1 cellular context compared by ENCODE assay signal in the genomic region with DNA sequence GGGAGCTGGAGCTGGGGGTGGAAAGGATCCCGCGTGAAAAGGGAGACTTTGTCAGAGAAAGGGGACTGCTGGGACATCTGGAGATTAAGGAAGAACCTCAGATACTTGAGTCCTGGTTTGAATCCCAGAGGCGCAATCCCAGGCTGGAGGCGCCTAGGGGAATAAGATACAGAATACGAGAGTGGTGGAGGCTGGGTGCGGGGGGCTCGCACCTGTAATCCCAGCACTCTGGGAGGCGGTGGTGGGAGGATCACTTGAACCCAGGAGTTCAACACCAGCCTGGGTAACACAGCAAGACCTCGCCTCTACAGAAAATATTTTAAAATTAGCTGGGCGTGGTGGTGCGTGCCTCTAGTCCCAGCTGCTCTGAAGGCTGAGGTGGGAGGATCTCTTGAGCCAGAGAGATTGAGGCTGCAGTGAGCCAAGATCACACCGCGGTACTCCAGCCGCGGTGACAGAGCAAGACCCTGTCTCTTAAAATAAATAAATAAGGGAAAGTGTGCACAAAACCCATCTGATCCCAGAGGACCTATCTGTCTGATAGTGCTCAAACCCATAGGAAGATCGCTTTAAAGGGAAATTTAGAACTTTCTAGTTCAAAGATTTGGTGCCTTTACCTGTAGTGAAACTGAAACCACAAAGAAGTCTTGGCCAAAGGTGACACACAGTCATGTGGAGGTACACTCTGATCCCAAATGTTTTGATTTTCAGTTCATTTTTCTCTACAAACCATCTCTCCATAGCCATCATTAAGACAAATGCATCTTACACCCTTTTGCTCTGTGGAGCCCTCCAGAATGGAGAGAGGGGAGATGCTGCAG.
TF ChIP-seq lines count a peak whose summit lies in the region.

No MANE protein-coding gene starts in this region.

TF ChIP-seq in HepG2, 621 proteins besides CTCF, POLR2A, EP300 and RAD21 (continued from another document and continues in another):
- TF ChIP-seq, protein P1, sequence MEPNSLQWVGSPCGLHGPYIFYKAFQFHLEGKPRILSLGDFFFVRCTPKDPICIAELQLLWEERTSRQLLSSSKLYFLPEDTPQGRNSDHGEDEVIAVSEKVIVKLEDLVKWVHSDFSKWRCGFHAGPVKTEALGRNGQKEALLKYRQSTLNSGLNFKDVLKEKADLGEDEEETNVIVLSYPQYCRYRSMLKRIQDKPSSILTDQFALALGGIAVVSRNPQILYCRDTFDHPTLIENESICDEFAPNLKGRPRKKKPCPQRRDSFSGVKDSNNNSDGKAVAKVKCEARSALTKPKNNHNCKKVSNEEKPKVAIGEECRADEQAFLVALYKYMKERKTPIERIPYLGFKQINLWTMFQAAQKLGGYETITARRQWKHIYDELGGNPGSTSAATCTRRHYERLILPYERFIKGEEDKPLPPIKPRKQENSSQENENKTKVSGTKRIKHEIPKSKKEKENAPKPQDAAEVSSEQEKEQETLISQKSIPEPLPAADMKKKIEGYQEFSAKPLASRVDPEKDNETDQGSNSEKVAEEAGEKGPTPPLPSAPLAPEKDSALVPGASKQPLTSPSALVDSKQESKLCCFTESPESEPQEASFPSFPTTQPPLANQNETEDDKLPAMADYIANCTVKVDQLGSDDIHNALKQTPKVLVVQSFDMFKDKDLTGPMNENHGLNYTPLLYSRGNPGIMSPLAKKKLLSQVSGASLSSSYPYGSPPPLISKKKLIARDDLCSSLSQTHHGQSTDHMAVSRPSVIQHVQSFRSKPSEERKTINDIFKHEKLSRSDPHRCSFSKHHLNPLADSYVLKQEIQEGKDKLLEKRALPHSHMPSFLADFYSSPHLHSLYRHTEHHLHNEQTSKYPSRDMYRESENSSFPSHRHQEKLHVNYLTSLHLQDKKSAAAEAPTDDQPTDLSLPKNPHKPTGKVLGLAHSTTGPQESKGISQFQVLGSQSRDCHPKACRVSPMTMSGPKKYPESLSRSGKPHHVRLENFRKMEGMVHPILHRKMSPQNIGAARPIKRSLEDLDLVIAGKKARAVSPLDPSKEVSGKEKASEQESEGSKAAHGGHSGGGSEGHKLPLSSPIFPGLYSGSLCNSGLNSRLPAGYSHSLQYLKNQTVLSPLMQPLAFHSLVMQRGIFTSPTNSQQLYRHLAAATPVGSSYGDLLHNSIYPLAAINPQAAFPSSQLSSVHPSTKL (CRISPR knock-in tag; IDR thresholded peaks at IDR 0.05), result no peak
- TF ChIP-seq ARNT2 (CRISPR knock-in tag; IDR thresholded peaks at IDR 0.05; ENCODE audit: low read depth) (no peak), ZNF30 (CRISPR knock-in tag; IDR thresholded peaks at IDR 0.05) (no peak), ZNF562 (CRISPR knock-in tag; IDR thresholded peaks at IDR 0.05; ENCODE audit: borderline replicate concordance) (no peak), IKZF1 (IDR thresholded peaks at IDR 0.05) (no peak), KLF16 (CRISPR knock-in tag; IDR thresholded peaks at IDR 0.05) (no peak), ZKSCAN8 (CRISPR knock-in tag; IDR thresholded peaks at IDR 0.05; ENCODE audit: borderline replicate concordance) (no peak; the same call in 1 of the 2 replicates), PITX1 (CRISPR knock-in tag; IDR thresholded peaks at IDR 0.05) (peak; percentile 51; the same call in 1 of the 2 replicates), FOSL1 (CRISPR knock-in tag; IDR thresholded peaks at IDR 0.05; ENCODE audit: borderline replicate concordance) (no peak), KAT2B (IDR thresholded peaks at IDR 0.05; ENCODE audit: borderline replicate concordance, low read depth, low read length) (no peak), ZNF572 (CRISPR knock-in tag; IDR thresholded peaks at IDR 0.05) (no peak), RFX5 (IDR thresholded peaks at IDR 0.05; ENCODE audit: low read depth, low read length) (no peak), TOPORS (CRISPR knock-in tag; IDR thresholded peaks at IDR 0.05) (0 out of 2 replicates have a peak, but pooled peaks have one; percentile 10), ZNF253 (CRISPR knock-in tag; IDR thresholded peaks at IDR 0.05; ENCODE audit: borderline replicate concordance) (peak; percentile 44; the same call in 1 of the 2 replicates), ZNF124 (CRISPR knock-in tag; IDR thresholded peaks at IDR 0.05) (no peak), ZNF451 (CRISPR knock-in tag; IDR thresholded peaks at IDR 0.05) (no peak), FLYWCH1 (CRISPR knock-in tag; IDR thresholded peaks at IDR 0.05) (no peak), HOXD1 (CRISPR knock-in tag; IDR thresholded peaks at IDR 0.05) (no peak), ZNF556 (CRISPR knock-in tag; IDR thresholded peaks at IDR 0.05; ENCODE audit: borderline replicate concordance) (no peak), ZFP36 (IDR thresholded peaks at IDR 0.05; ENCODE audit: borderline replicate concordance, low read depth, low read length, partially characterized antibody) (no peak), ZNF616 (CRISPR knock-in tag; IDR thresholded peaks at IDR 0.05; ENCODE audit: low read depth) (no peak), ZNF547 (CRISPR knock-in tag; IDR thresholded peaks at IDR 0.05) (no peak), MTA1 (CRISPR knock-in tag; IDR thresholded peaks at IDR 0.05; ENCODE audit: borderline replicate concordance) (no peak), CENPX (CRISPR knock-in tag; IDR thresholded peaks at IDR 0.05) (no peak), MEIS2 (CRISPR knock-in tag; IDR thresholded peaks at IDR 0.05) (no peak), ZNF264 (CRISPR knock-in tag; IDR thresholded peaks at IDR 0.05) (0 out of 2 replicates have a peak, but pooled peaks have one; percentile 2), ASH2L (IDR thresholded peaks at IDR 0.05; ENCODE audit: insufficient read length, low read depth, low read length) (peak; percentile 27), EHMT2 (IDR thresholded peaks at IDR 0.05; ENCODE audit: borderline replicate concordance, low read depth, low read length) (no peak), XRCC5 (optimal IDR thresholded peaks at IDR 0.05; ENCODE audit: low read length) (no peak), PHF20 (CRISPR knock-in tag; IDR thresholded peaks at IDR 0.05) (no peak), REPIN1 (CRISPR knock-in tag; IDR thresholded peaks at IDR 0.05; ENCODE audit: borderline replicate concordance, low read depth) (no peak), IRF2 (CRISPR knock-in tag; IDR thresholded peaks at IDR 0.05) (no peak), ZNF790 (CRISPR knock-in tag; IDR thresholded peaks at IDR 0.05; ENCODE audit: borderline replicate concordance) (no peak), GATAD1 (CRISPR knock-in tag; IDR thresholded peaks at IDR 0.05) (no peak), ZNF343 (CRISPR knock-in tag; IDR thresholded peaks at IDR 0.05) (no peak), ARNTL (CRISPR knock-in tag; IDR thresholded peaks at IDR 0.05) (no peak)
- TF ChIP-seq, protein P2, sequence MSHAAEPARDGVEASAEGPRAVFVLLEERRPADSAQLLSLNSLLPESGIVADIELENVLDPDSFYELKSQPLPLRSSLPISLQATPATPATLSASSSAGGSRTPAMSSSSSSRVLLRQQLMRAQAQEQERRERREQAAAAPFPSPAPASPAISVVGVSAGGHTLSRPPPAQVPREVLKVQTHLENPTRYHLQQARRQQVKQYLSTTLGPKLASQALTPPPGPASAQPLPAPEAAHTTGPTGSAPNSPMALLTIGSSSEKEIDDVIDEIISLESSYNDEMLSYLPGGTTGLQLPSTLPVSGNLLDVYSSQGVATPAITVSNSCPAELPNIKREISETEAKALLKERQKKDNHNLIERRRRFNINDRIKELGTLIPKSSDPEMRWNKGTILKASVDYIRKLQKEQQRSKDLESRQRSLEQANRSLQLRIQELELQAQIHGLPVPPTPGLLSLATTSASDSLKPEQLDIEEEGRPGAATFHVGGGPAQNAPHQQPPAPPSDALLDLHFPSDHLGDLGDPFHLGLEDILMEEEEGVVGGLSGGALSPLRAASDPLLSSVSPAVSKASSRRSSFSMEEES (CRISPR knock-in tag; IDR thresholded peaks at IDR 0.05), result no peak; the same call in none of the 2 replicates
- TF ChIP-seq, protein P3, sequence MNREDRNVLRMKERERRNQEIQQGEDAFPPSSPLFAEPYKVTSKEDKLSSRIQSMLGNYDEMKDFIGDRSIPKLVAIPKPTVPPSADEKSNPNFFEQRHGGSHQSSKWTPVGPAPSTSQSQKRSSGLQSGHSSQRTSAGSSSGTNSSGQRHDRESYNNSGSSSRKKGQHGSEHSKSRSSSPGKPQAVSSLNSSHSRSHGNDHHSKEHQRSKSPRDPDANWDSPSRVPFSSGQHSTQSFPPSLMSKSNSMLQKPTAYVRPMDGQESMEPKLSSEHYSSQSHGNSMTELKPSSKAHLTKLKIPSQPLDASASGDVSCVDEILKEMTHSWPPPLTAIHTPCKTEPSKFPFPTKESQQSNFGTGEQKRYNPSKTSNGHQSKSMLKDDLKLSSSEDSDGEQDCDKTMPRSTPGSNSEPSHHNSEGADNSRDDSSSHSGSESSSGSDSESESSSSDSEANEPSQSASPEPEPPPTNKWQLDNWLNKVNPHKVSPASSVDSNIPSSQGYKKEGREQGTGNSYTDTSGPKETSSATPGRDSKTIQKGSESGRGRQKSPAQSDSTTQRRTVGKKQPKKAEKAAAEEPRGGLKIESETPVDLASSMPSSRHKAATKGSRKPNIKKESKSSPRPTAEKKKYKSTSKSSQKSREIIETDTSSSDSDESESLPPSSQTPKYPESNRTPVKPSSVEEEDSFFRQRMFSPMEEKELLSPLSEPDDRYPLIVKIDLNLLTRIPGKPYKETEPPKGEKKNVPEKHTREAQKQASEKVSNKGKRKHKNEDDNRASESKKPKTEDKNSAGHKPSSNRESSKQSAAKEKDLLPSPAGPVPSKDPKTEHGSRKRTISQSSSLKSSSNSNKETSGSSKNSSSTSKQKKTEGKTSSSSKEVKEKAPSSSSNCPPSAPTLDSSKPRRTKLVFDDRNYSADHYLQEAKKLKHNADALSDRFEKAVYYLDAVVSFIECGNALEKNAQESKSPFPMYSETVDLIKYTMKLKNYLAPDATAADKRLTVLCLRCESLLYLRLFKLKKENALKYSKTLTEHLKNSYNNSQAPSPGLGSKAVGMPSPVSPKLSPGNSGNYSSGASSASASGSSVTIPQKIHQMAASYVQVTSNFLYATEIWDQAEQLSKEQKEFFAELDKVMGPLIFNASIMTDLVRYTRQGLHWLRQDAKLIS (CRISPR knock-in tag; IDR thresholded peaks at IDR 0.05), result no peak
- TF ChIP-seq, protein P4, sequence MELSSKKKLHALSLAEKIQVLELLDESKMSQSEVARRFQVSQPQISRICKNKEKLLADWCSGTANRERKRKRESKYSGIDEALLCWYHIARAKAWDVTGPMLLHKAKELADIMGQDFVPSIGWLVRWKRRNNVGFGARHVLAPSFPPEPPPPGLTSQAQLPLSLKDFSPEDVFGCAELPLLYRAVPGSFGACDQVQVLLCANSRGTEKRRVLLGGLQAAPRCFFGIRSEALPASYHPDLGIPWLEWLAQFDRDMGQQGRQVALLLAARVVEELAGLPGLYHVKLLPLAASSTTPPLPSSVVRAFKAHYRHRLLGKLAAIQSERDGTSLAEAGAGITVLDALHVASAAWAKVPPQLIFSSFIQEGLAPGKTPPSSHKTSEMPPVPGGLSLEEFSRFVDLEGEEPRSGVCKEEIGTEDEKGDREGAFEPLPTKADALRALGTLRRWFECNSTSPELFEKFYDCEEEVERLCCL (CRISPR knock-in tag; IDR thresholded peaks at IDR 0.05; ENCODE audit: borderline replicate concordance), result no peak
- TF ChIP-seq, protein P5, sequence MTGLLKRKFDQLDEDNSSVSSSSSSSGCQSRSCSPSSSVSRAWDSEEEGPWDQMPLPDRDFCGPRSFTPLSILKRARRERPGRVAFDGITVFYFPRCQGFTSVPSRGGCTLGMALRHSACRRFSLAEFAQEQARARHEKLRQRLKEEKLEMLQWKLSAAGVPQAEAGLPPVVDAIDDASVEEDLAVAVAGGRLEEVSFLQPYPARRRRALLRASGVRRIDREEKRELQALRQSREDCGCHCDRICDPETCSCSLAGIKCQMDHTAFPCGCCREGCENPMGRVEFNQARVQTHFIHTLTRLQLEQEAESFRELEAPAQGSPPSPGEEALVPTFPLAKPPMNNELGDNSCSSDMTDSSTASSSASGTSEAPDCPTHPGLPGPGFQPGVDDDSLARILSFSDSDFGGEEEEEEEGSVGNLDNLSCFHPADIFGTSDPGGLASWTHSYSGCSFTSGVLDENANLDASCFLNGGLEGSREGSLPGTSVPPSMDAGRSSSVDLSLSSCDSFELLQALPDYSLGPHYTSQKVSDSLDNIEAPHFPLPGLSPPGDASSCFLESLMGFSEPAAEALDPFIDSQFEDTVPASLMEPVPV (CRISPR knock-in tag; IDR thresholded peaks at IDR 0.05), result peak; percentile 44; the same call in 1 of the 2 replicates
- TF ChIP-seq, protein P6, sequence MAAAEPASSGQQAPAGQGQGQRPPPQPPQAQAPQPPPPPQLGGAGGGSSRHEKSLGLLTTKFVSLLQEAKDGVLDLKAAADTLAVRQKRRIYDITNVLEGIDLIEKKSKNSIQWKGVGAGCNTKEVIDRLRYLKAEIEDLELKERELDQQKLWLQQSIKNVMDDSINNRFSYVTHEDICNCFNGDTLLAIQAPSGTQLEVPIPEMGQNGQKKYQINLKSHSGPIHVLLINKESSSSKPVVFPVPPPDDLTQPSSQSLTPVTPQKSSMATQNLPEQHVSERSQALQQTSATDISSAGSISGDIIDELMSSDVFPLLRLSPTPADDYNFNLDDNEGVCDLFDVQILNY (CRISPR knock-in tag; conservative IDR thresholded peaks at IDR 0.05), result no peak
- TF ChIP-seq, protein P7, sequence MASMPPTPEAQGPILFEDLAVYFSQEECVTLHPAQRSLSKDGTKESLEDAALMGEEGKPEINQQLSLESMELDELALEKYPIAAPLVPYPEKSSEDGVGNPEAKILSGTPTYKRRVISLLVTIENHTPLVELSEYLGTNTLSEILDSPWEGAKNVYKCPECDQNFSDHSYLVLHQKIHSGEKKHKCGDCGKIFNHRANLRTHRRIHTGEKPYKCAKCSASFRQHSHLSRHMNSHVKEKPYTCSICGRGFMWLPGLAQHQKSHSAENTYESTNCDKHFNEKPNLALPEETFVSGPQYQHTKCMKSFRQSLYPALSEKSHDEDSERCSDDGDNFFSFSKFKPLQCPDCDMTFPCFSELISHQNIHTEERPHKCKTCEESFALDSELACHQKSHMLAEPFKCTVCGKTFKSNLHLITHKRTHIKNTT (CRISPR knock-in tag; IDR thresholded peaks at IDR 0.05), result no peak
- TF ChIP-seq, protein P8, sequence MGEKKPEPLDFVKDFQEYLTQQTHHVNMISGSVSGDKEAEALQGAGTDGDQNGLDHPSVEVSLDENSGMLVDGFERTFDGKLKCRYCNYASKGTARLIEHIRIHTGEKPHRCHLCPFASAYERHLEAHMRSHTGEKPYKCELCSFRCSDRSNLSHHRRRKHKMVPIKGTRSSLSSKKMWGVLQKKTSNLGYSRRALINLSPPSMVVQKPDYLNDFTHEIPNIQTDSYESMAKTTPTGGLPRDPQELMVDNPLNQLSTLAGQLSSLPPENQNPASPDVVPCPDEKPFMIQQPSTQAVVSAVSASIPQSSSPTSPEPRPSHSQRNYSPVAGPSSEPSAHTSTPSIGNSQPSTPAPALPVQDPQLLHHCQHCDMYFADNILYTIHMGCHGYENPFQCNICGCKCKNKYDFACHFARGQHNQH (CRISPR knock-in tag; IDR thresholded peaks at IDR 0.05), result 0 out of 2 replicates have a peak, but pooled peaks have one; percentile 3
- TF ChIP-seq, protein P9, sequence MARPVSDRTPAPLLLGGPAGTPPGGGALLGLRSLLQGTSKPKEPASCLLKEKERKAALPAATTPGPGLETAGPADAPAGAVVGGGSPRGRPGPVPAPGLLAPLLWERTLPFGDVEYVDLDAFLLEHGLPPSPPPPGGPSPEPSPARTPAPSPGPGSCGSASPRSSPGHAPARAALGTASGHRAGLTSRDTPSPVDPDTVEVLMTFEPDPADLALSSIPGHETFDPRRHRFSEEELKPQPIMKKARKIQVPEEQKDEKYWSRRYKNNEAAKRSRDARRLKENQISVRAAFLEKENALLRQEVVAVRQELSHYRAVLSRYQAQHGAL (CRISPR knock-in tag; IDR thresholded peaks at IDR 0.05; ENCODE audit: not compliant biosample characterization), result no peak
